ENCODE assay signal across 13 cellular contexts in genomic region chr10:126302831-126303230, GRCh38.
DNase-seq lines count a peak whose midpoint lies in the region; ATAC-seq and TF ChIP-seq lines count a peak whose summit lies in the region.
"Had no signal": no experiment of that assay in that cellular context is flagged by ENCODE, and none has a peak within 500 bp of the region (broad histone marks: within the 10 kb centered on the region; RNA-seq: fewer than 3 reads in every experiment).

No MANE protein-coding gene starts in this region.

- no peak for ATAC-seq in stimulated activated naive CD8-positive, alpha-beta T cell treated with anti-CD3 and anti-CD28 coated beads, Interleukin-15, Interleukin-2, amounts not matched to agents 100 U/mL and 50 U/mL, for 24 hours

- peak; percentile 40 for TF ChIP-seq CTCF in fibroblast of mammary gland (conservative IDR thresholded peaks at IDR 0.05; ENCODE audit: control insufficient read depth, insufficient read depth, low read depth, low read length)

- no peak overlapping the region for H3K4me3 ChIP-seq in fibroblast of mammary gland (ENCODE audit: control insufficient read depth, low read depth, low read length)
- H3K4me3 ChIP-seq: SJSA1 had no signal

- peak; percentile 17 for DNase-seq in ELR (ENCODE audit: low read depth)
- peak; percentile 18 for DNase-seq in OCI-M1 (lab: John Stamatoyannopoulos, UW)
- DNase-seq in fibroblast of mammary gland (ENCODE audit: low read depth), result peak; percentile 56
- peak; percentile 30 for DNase-seq in putamen (ENCODE audit: low spot score)
- no peak for DNase-seq in AG20443 (ENCODE audit: low spot score)
- no peak for DNase-seq in SKM-1 (lab: John Stamatoyannopoulos, UW; ENCODE audit: unreplicated experiment)
- DNase-seq in stimulated activated naive CD8-positive, alpha-beta T cell treated with anti-CD3 and anti-CD28 coated beads, Interleukin-15, Interleukin-2, amounts not matched to agents 100 U/mL and 50 U/mL, for 24 hours, result no peak
- DNase-seq: activated CD4-positive, CD25-positive, alpha-beta regulatory T cell; activated T-cell treated with anti-CD3 and anti-CD28 coated beads, Interleukin-2, amount 50 U/mL, for 24 hours; endodermal cell; NCI-H524 treated with DMSO at 0.1 percent for 48 hours; right cardiac atrium had no signal

Comparison
In these comparisons a context has a peak if more than half of its experiments do, and no peak if none do; other contexts are left out.
1. DNase-seq: peak in ELR (single experiment), OCI-M1 (single experiment), fibroblast of mammary gland (single experiment) and putamen (single experiment); none in AG20443 (single experiment), SKM-1 (single experiment) and stimulated activated naive CD8-positive, alpha-beta T cell treated with anti-CD3 and anti-CD28 coated beads, Interleukin-15, Interleukin-2, amounts not matched to agents 100 U/mL and 50 U/mL, for 24 hours (single experiment).